Comparison of ENCODE assay signal across 17 cellular contexts in genomic region chr3:152445227-152445626, GRCh38.
DNase-seq lines count a peak whose midpoint lies in the region; ATAC-seq, FAIRE-seq and TF ChIP-seq lines count a peak whose summit lies in the region.
"Had no signal": no experiment of that assay in that cellular context is flagged by ENCODE, and none has a peak within 500 bp of the region (broad histone marks: within the 10 kb centered on the region; RNA-seq: fewer than 3 reads in every experiment).

No MANE protein-coding gene starts in this region.

- peaks cover 35 to 57% of the 10 kb centered on the region in 2 donors for H3K36me3 Mint-ChIP-seq in CD4-positive, alpha-beta memory T cell

- H4K20me1 ChIP-seq in osteoblast (ENCODE audit: insufficient read depth, low read length) = peaks cover 7% of the 10 kb centered on the region

- FAIRE-seq in HTR-8/SVneo (lab: Jason Lieb, UNC) = peak; percentile 26
- FAIRE-seq: GM12892 had no signal

- H3K4me3 ChIP-seq in CD4-positive, alpha-beta memory T cell (ENCODE audit: low read length in 2 of 2) = no peak overlapping the region
- no peak overlapping the region for H3K4me3 ChIP-seq in epithelial cell of esophagus (ENCODE audit: low read length)
- H3K4me3 ChIP-seq in osteoblast (ENCODE audit: insufficient read depth, low read length) = no peak overlapping the region
- H3K4me3 ChIP-seq: PC-9, smooth muscle cell had no signal

- peaks cover 85% of the 10 kb centered on the region for H3K79me2 ChIP-seq in osteoblast (ENCODE audit: insufficient read depth, low read length)

- CTCF ChIA-PET in CD4-positive, alpha-beta memory T cell (lab: Charles Lee; ENCODE audit: partially characterized antibody) = interaction anchor here (1.1 to 10.7 kb wide), 9 partner anchors 10 to 373 kb away, joined by 3 to 126 read pairs (median 7); no protein-coding TSS in a partner anchor

- peak overlapping the region in 6 of 7 donors; percentile 6 to 87 (median 68) for H3K27ac Mint-ChIP-seq in CD4-positive, alpha-beta memory T cell
- H3K27ac Mint-ChIP-seq: WTC11 had no signal

- ATAC-seq in HG02678 (IDR thresholded peaks at IDR 0.05; ENCODE audit: unreplicated experiment) = no peak
- no peak for ATAC-seq in HG03280 (IDR thresholded peaks at IDR 0.05; ENCODE audit: unreplicated experiment)
- ATAC-seq: HCT116, WTC11 had no signal

- H3K4me1 ChIP-seq in CD4-positive, alpha-beta memory T cell (ENCODE audit: insufficient read depth, low read length) = peaks cover 86% of the 10 kb centered on the region
- peaks cover 22% of the 10 kb centered on the region for H3K4me1 ChIP-seq in osteoblast (ENCODE audit: insufficient read depth, low read length)

- peaks cover 35% of the 10 kb centered on the region for H3K36me3 ChIP-seq in CD4-positive, alpha-beta memory T cell (ENCODE audit: insufficient read depth, low read length)
- H3K36me3 ChIP-seq in osteoblast (ENCODE audit: insufficient read depth, low read length) = peaks cover 41% of the 10 kb centered on the region

- H3K27me3 Mint-ChIP-seq in CD4-positive, alpha-beta memory T cell = no peaks in the 10 kb centered on the region

- peak overlapping the region in 3 of 8 donors; percentile 17 to 38 (median 36) for H3K4me3 Mint-ChIP-seq in CD4-positive, alpha-beta memory T cell
- H3K4me3 Mint-ChIP-seq: WTC11 had no signal

- H3K4me1 Mint-ChIP-seq in CD4-positive, alpha-beta memory T cell = peaks cover 41 to 68% (median 51%) of the 10 kb centered on the region in 4 donors

- H3K27me3 ChIP-seq in CD4-positive, alpha-beta memory T cell (ENCODE audit: insufficient read depth, low read length) = no peaks in the 10 kb centered on the region
- H3K27me3 ChIP-seq in osteoblast (ENCODE audit: insufficient read depth, low read length) = no peaks in the 10 kb centered on the region

- no peak overlapping the region for H2AFZ ChIP-seq in osteoblast (ENCODE audit: low read length)
- H2AFZ ChIP-seq: PC-9 had no signal

- no peak for TF ChIP-seq CTCF in epithelial cell of esophagus (IDR thresholded peaks at IDR 0.05; ENCODE audit: insufficient read depth, low read depth, low read length, missing control alignments)
- no peak for TF ChIP-seq CTCF in osteoblast (IDR thresholded peaks at IDR 0.05; ENCODE audit: extremely low read depth, low read depth, low read length)

- H3K27ac ChIP-seq in CD4-positive, alpha-beta memory T cell (ENCODE audit: low read depth, low read length) = peak overlapping the region; percentile 6
- H3K27ac ChIP-seq in osteoblast (ENCODE audit: low read depth, low read length) = peak overlapping the region; percentile 4
- H3K27ac ChIP-seq: PC-9 had no signal

- H3K9me3 ChIP-seq in CD4-positive, alpha-beta memory T cell (ENCODE audit: control insufficient read depth in 1 of 2, low read length in 2 of 2) = no peaks in the 10 kb centered on the region
- no peaks in the 10 kb centered on the region for H3K9me3 ChIP-seq in osteoblast (ENCODE audit: low read depth, low read length)

- intact Hi-C loops in CD4-positive, alpha-beta memory T cell (cut with micrococcal nuclease) = loop anchor here (10.0 kb wide), 1 partner anchor 140 kb away; no protein-coding TSS in a partner anchor

- DNase-seq in CD4-positive, alpha-beta memory T cell = no peak
- no peak for DNase-seq in HTR-8/SVneo (ENCODE audit: insufficient read length, low spot score)
- DNase-seq in epithelial cell of esophagus (ENCODE audit: low read depth) = peak; percentile 22
- DNase-seq in osteoblast (ENCODE audit: insufficient read length, low spot score, missing footprints) = no peak
- DNase-seq in NCI-H1105 (lab: John Stamatoyannopoulos, UW) = no peak
- DNase-seq: C1 segment of cervical spinal cord; effector memory CD4-positive, alpha-beta T cell; mammary epithelial cell; NCI-H1694; NCI-H524; PC-9 had no signal

- H3K4me2 ChIP-seq in osteoblast (ENCODE audit: insufficient read depth, low read length) = no peak overlapping the region
- H3K4me2 ChIP-seq: PC-9, smooth muscle cell had no signal

- POLR2A ChIA-PET in CD4-positive, alpha-beta memory T cell (lab: Charles Lee; ENCODE audit: partially characterized antibody) = interaction anchor here (1.1 to 3.2 kb wide), 6 partner anchors 27 to 262 kb away, joined by 3 to 11 read pairs (median 4); no protein-coding TSS in a partner anchor

- H3K9me3 Mint-ChIP-seq in CD4-positive, alpha-beta memory T cell = peaks cover 0 to 4% (median 0%) of the 10 kb centered on the region in 8 donors
- H3K9me3 Mint-ChIP-seq: WTC11 had no signal
